ENCODE assay signal across 15 cellular contexts in the genomic region with DNA sequence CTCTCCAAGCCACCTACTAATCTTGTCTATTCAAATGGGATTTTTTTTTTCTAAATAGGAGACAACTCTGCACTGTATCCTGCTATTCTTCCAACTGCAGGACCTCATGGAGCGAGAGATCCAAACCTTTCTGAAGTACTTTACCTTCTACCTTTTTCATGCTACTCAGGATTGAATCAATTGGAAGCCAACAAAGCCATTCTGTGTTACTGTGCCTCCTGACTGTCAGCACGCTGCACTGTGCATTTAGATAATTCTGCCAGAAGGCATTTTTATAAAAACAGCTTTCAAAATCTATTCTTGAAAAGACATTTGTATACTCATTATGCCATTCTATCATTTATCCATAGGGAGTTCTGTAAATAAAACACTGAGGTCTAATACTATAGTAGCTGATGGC.
A peak's percentile ranks its signal among the peaks of the same experiment; 100 is the strongest.
DNase-seq lines count a peak whose midpoint lies in the region; ATAC-seq and TF ChIP-seq lines count a peak whose summit lies in the region.
"Had no signal": no experiment of that assay in that cellular context is flagged by ENCODE, and none has a peak within 500 bp of the region (broad histone marks: within the 10 kb centered on the region; RNA-seq: fewer than 3 reads in every experiment).

No MANE protein-coding gene starts in this region.

- H3K4me1 ChIP-seq in upper lobe of right lung, result no peaks in the 10 kb centered on the region

- peak overlapping the region in 18 of 59 donors; percentile 1 to 33 (median 12) for H3K4me3 ChIP-seq in dorsolateral prefrontal cortex
- no peak overlapping the region for H3K4me3 ChIP-seq in upper lobe of right lung
- H3K4me3 ChIP-seq: GM23248 had no signal

- no peaks in the 10 kb centered on the region for H3K9me3 ChIP-seq in upper lobe of right lung

- H3K27me3 ChIP-seq in dorsolateral prefrontal cortex (no peaks in the 10 kb centered on the region), upper lobe of right lung (no peaks in the 10 kb centered on the region)

- intact Hi-C loops in dorsolateral prefrontal cortex (cut with DNase I), result no loop called here
- intact Hi-C loops in upper lobe of right lung (cut with DNase I), result no loop called here

- peak overlapping the region in 58 of 59 donors; percentile 3 to 87 (median 74) for H3K27ac ChIP-seq in dorsolateral prefrontal cortex
- peak overlapping the region; percentile 21 for H3K27ac ChIP-seq in temporal lobe (ENCODE audit: low read depth, low read length)
- no peak overlapping the region for H3K27ac ChIP-seq in upper lobe of right lung
- H3K27ac ChIP-seq: 22Rv1, GM23248 had no signal

- no peak for ATAC-seq in upper lobe of right lung
- ATAC-seq: T-helper 17 cell had no signal

- DNase-seq in NCI-H1092 treated with DMSO at 0.1 percent for 48 hours (lab: John Stamatoyannopoulos, UW) (peak; percentile 33), NCI-H1092 (lab: John Stamatoyannopoulos, UW) (no peak), NCI-H2227 treated with DMSO at 0.1 percent for 48 hours (lab: John Stamatoyannopoulos, UW) (peak; percentile 63), dorsolateral prefrontal cortex (no peak), DMS153 (lab: John Stamatoyannopoulos, UW) (no peak), upper lobe of right lung (no peak)
- no peak for DNase-seq in activated CD4-positive, CD25-positive, alpha-beta regulatory T cell (lab: John Stamatoyannopoulos, UW)
- DNase-seq: CD4-positive, alpha-beta memory T cell; NCI-H2171 treated with DMSO at 0.1 percent for 48 hours; NCI-H524 treated with DMSO at 0.1 percent for 48 hours; SHP77 treated with DMSO at 0.1 percent for 48 hours had no signal

- H3K36me3 ChIP-seq in upper lobe of right lung, result no peaks in the 10 kb centered on the region

- TF ChIP-seq CTCF in dorsolateral prefrontal cortex (IDR thresholded peaks at IDR 0.05 in 54 of 56, conservative IDR thresholded peaks at IDR 0.05 in 2 of 56; ENCODE audit: low read depth in 1 of 56, partially characterized antibody in 56 of 56), result no peak
- TF ChIP-seq CTCF in upper lobe of right lung (IDR thresholded peaks at IDR 0.05), result no peak

Comparison
In these comparisons a context has a peak if more than half of its experiments do, and no peak if none do; other contexts are left out.
1. DNase-seq: peak in NCI-H1092 treated with DMSO at 0.1 percent for 48 hours (single experiment) and NCI-H2227 treated with DMSO at 0.1 percent for 48 hours (single experiment); none in NCI-H1092 (single experiment), dorsolateral prefrontal cortex (0 of 10), activated CD4-positive, CD25-positive, alpha-beta regulatory T cell (0 of 4), DMS153 (single experiment) and upper lobe of right lung (single experiment).